Comparison of ENCODE assay signal across 1 cellular context in genomic region chr1:203026666-203027663, GRCh38.
TF ChIP-seq lines count a peak whose summit lies in the region.

No MANE protein-coding gene starts in this region.

TF ChIP-seq in WTC11, 78 proteins besides CTCF, POLR2A, EP300 and RAD21 (continued from another document):
- TF ChIP-seq, protein P1, sequence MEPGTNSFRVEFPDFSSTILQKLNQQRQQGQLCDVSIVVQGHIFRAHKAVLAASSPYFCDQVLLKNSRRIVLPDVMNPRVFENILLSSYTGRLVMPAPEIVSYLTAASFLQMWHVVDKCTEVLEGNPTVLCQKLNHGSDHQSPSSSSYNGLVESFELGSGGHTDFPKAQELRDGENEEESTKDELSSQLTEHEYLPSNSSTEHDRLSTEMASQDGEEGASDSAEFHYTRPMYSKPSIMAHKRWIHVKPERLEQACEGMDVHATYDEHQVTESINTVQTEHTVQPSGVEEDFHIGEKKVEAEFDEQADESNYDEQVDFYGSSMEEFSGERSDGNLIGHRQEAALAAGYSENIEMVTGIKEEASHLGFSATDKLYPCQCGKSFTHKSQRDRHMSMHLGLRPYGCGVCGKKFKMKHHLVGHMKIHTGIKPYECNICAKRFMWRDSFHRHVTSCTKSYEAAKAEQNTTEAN (CRISPR knock-in tag; IDR thresholded peaks at IDR 0.05), result no peak
- TF ChIP-seq CREB1 (CRISPR knock-in tag; IDR thresholded peaks at IDR 0.05) (no peak), TCF7 (CRISPR knock-in tag; IDR thresholded peaks at IDR 0.05; ENCODE audit: low read depth) (no peak), ZNF671 (CRISPR knock-in tag; IDR thresholded peaks at IDR 0.05) (no peak), E2F5 (CRISPR knock-in tag; IDR thresholded peaks at IDR 0.05) (no peak), HMGA2 (CRISPR knock-in tag; IDR thresholded peaks at IDR 0.05) (no peak), SP1 (CRISPR knock-in tag; conservative IDR thresholded peaks at IDR 0.05) (no peak), ATF2 (CRISPR knock-in tag; IDR thresholded peaks at IDR 0.05; ENCODE audit: borderline replicate concordance, low read depth) (no peak), RELA (CRISPR knock-in tag; IDR thresholded peaks at IDR 0.05; ENCODE audit: borderline replicate concordance) (no peak), HMGXB4 (CRISPR knock-in tag; IDR thresholded peaks at IDR 0.05) (0 out of 2 replicates have a peak, but pooled peaks have one; percentile 2), E2F1 (CRISPR knock-in tag; IDR thresholded peaks at IDR 0.05) (no peak), FOXP1 (CRISPR knock-in tag; IDR thresholded peaks at IDR 0.05; ENCODE audit: borderline replicate concordance) (0 out of 2 replicates have a peak, but pooled peaks have one; percentile 6), STAT6 (CRISPR knock-in tag; conservative IDR thresholded peaks at IDR 0.05; ENCODE audit: low read depth) (no peak), ZNF317 (CRISPR knock-in tag; IDR thresholded peaks at IDR 0.05; ENCODE audit: borderline replicate concordance, low read depth) (no peak), ARID4B (CRISPR knock-in tag; IDR thresholded peaks at IDR 0.05; ENCODE audit: borderline replicate concordance) (0 out of 2 replicates have a peak, but pooled peaks have one; percentile 15), IRF2 (CRISPR knock-in tag; IDR thresholded peaks at IDR 0.05; ENCODE audit: borderline replicate concordance, low read depth) (0 out of 2 replicates have a peak, but pooled peaks have one; percentile 53)
- TF ChIP-seq, protein P2, sequence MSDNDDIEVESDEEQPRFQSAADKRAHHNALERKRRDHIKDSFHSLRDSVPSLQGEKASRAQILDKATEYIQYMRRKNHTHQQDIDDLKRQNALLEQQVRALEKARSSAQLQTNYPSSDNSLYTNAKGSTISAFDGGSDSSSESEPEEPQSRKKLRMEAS (CRISPR knock-in tag; IDR thresholded peaks at IDR 0.05), result no peak
- TF ChIP-seq, protein P3, sequence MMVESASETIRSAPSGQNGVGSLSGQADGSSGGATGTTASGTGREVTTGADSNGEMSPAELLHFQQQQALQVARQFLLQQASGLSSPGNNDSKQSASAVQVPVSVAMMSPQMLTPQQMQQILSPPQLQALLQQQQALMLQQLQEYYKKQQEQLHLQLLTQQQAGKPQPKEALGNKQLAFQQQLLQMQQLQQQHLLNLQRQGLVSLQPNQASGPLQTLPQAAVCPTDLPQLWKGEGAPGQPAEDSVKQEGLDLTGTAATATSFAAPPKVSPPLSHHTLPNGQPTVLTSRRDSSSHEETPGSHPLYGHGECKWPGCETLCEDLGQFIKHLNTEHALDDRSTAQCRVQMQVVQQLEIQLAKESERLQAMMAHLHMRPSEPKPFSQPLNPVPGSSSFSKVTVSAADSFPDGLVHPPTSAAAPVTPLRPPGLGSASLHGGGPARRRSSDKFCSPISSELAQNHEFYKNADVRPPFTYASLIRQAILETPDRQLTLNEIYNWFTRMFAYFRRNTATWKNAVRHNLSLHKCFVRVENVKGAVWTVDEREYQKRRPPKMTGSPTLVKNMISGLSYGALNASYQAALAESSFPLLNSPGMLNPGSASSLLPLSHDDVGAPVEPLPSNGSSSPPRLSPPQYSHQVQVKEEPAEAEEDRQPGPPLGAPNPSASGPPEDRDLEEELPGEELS (CRISPR knock-in tag; IDR thresholded peaks at IDR 0.05), result no peak
- TF ChIP-seq, protein P4, sequence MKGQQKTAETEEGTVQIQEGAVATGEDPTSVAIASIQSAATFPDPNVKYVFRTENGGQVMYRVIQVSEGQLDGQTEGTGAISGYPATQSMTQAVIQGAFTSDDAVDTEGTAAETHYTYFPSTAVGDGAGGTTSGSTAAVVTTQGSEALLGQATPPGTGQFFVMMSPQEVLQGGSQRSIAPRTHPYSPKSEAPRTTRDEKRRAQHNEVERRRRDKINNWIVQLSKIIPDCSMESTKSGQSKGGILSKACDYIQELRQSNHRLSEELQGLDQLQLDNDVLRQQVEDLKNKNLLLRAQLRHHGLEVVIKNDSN (CRISPR knock-in tag; IDR thresholded peaks at IDR 0.05), result no peak
- TF ChIP-seq, protein P5, sequence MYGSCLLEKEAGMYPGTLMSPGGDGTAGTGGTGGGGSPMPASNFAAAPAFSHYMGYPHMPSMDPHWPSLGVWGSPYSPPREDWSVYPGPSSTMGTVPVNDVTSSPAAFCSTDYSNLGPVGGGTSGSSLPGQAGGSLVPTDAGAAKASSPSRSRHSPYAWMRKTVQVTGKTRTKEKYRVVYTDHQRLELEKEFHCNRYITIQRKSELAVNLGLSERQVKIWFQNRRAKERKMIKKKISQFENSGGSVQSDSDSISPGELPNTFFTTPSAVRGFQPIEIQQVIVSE (CRISPR knock-in tag; IDR thresholded peaks at IDR 0.05; ENCODE audit: borderline replicate concordance), result no peak
- TF ChIP-seq, protein P6, sequence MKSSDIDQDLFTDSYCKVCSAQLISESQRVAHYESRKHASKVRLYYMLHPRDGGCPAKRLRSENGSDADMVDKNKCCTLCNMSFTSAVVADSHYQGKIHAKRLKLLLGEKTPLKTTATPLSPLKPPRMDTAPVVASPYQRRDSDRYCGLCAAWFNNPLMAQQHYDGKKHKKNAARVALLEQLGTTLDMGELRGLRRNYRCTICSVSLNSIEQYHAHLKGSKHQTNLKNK (CRISPR knock-in tag; IDR thresholded peaks at IDR 0.05), result no peak
